In genomic region chr4:67911638-67912037, GRCh38 we compare ENCODE assay signal across 42 cellular contexts. TPM values are rescaled to one million over a fixed set of nuclear protein-coding genes. Genes with fewer than 3 reads are reported as not detected.
"Had no signal": no experiment of that assay in that cellular context is flagged by ENCODE, and none has a peak within 500 bp of the region (broad histone marks: within the 10 kb centered on the region; RNA-seq: fewer than 3 reads in every experiment).

No MANE protein-coding gene starts in this region.

- H3K4me3 Mint-ChIP-seq: activated CD4-positive, alpha-beta memory T cell treated with anti-CD3 and anti-CD28 coated beads, Interleukin-2, amount 10 ng/mL, durations not matched to agents 7 days and 5 days; activated CD4-positive, alpha-beta T cell treated with anti-CD3 and anti-CD28 coated beads for 36 hours; activated CD4-positive, alpha-beta T cell treated with anti-CD3 and anti-CD28 coated beads, Interleukin-2, amount 10 ng/mL, durations not matched to agents 7 days and 5 days; activated CD8-positive, alpha-beta memory T cell treated with anti-CD3 and anti-CD28 coated beads, Interleukin-2, amount 10 ng/mL, durations not matched to agents 7 days and 5 days; activated CD8-positive, alpha-beta T cell treated with anti-CD3 and anti-CD28 coated beads, Interleukin-2, amount 10 ng/mL, durations not matched to agents 7 days and 5 days; activated naive CD4-positive, alpha-beta T cell treated with anti-CD3 and anti-CD28 coated beads for 36 hours; activated naive CD8-positive, alpha-beta T cell treated with anti-CD3 and anti-CD28 coated beads for 36 hours; activated T-cell treated with anti-CD3 and anti-CD28 coated beads, Interleukin-2, amount 50 U/mL, for 4 hours; activated T-cell treated with anti-CD3 and anti-CD28 coated beads, Interleukin-2, amount 50 U/mL, for 72 hours; activated T-helper 1 cell treated with anti-CD3 and anti-CD28 coated beads, Interleukin-12 subunit alpha, Interleukin-12 subunit beta, Interleukin-2, Interleukin-4 antibody, amounts not matched to agents 30 ng/mL and 10 ng/mL and 1 ng/mL, durations not matched to agents 14 hours and 24 hours and 36 hours; activated T-helper 17 cell treated with anti-CD3 and anti-CD28 coated beads, Interleukin-2, amount 50 U/mL, for 72 hours; brain; central memory CD8-positive, alpha-beta T cell; T-helper 1 cell treated with Interleukin-12 subunit alpha and Interleukin-12 subunit beta and Interleukin-4 antibody, amounts not matched to agents 30 μg/mL and 1 μg/mL, for 36 hours; T-helper 2 cell treated with Interferon-gamma antibody and Interleukin-4, amounts not matched to agents 5 μg/mL and 100 μg/mL, for 36 hours; WTC11 had no signal

- FAIRE-seq: astrocyte had no signal

- H3K36me3 Mint-ChIP-seq: activated CD8-positive, alpha-beta memory T cell treated with anti-CD3 and anti-CD28 coated beads, Interleukin-2, amount 10 ng/mL, durations not matched to agents 7 days and 5 days; activated naive CD4-positive, alpha-beta T cell treated with anti-CD3 and anti-CD28 coated beads, Interleukin-2, amount 50 U/mL, for 72 hours; activated naive CD8-positive, alpha-beta T cell treated with anti-CD3 and anti-CD28 coated beads for 36 hours; brain; WTC11 had no signal

- H3K9me3 ChIP-seq: adrenal gland had no signal

- H3K27ac Mint-ChIP-seq: activated CD4-positive, alpha-beta memory T cell treated with anti-CD3 and anti-CD28 coated beads, Interleukin-2, amount 10 ng/mL, durations not matched to agents 7 days and 5 days; activated CD4-positive, alpha-beta T cell treated with anti-CD3 and anti-CD28 coated beads for 36 hours; activated CD4-positive, alpha-beta T cell treated with anti-CD3 and anti-CD28 coated beads, Interleukin-2, amount 10 ng/mL, durations not matched to agents 7 days and 5 days; activated CD8-positive, alpha-beta memory T cell treated with anti-CD3 and anti-CD28 coated beads, Interleukin-2, amount 10 ng/mL, durations not matched to agents 7 days and 5 days; activated CD8-positive, alpha-beta T cell treated with anti-CD3 and anti-CD28 coated beads, Interleukin-2, amount 10 ng/mL, durations not matched to agents 7 days and 5 days; activated naive CD4-positive, alpha-beta T cell treated with anti-CD3 and anti-CD28 coated beads for 36 hours; activated naive CD4-positive, alpha-beta T cell treated with anti-CD3 and anti-CD28 coated beads, Interleukin-2, amount 50 U/mL, for 72 hours; activated naive CD8-positive, alpha-beta T cell treated with anti-CD3 and anti-CD28 coated beads for 36 hours; activated T-cell treated with anti-CD3 and anti-CD28 coated beads, Interleukin-2, amount 50 U/mL, for 72 hours; activated T-helper 1 cell treated with anti-CD3 and anti-CD28 coated beads, Interleukin-12 subunit alpha, Interleukin-12 subunit beta, Interleukin-2, Interleukin-4 antibody, amounts not matched to agents 30 ng/mL and 10 ng/mL and 1 ng/mL, durations not matched to agents 14 hours and 24 hours and 36 hours; activated T-helper 17 cell treated with anti-CD3 and anti-CD28 coated beads, Interleukin-2, amount 50 U/mL, for 72 hours; brain; T-helper 1 cell treated with Interleukin-12 subunit alpha and Interleukin-12 subunit beta and Interleukin-4 antibody, amounts not matched to agents 30 μg/mL and 1 μg/mL, for 36 hours; T-helper 2 cell treated with Interferon-gamma antibody and Interleukin-4, amounts not matched to agents 5 μg/mL and 100 μg/mL, for 36 hours; WTC11 had no signal

- ATAC-seq: activated CD4-positive, alpha-beta T cell treated with anti-CD3 and anti-CD28 coated beads for 36 hours; activated CD4-positive, CD25-positive, alpha-beta regulatory T cell treated with anti-CD3 and anti-CD28 coated beads, Interleukin-2, amount 50 U/mL, for 24 hours; activated CD8-positive, alpha-beta memory T cell treated with anti-CD3 and anti-CD28 coated beads, Interleukin-2, amount 10 ng/mL, durations not matched to agents 7 days and 5 days; activated CD8-positive, alpha-beta T cell treated with anti-CD3 and anti-CD28 coated beads, Interleukin-2, amount 10 ng/mL, durations not matched to agents 7 days and 5 days; activated naive CD4-positive, alpha-beta T cell treated with anti-CD3 and anti-CD28 coated beads, Interleukin-2, amount 50 U/mL, for 72 hours; activated T-cell treated with anti-CD3 and anti-CD28 coated beads, Interleukin-2, amount 50 U/mL, for 4 hours; activated T-cell treated with anti-CD3 and anti-CD28 coated beads, Interleukin-2, amount 50 U/mL, for 72 hours; activated T-helper 17 cell treated with anti-CD3 and anti-CD28 coated beads, Interleukin-2, amount 50 U/mL, for 72 hours; WTC11 had no signal

- DNase-seq: activated CD4-positive, alpha-beta memory T cell treated with anti-CD3 and anti-CD28 coated beads, Interleukin-2, amount 10 ng/mL, durations not matched to agents 7 days and 5 days; activated CD4-positive, alpha-beta T cell treated with anti-CD3 and anti-CD28 coated beads for 1 hour; activated CD4-positive, alpha-beta T cell treated with anti-CD3 and anti-CD28 coated beads for 36 hours; activated CD4-positive, alpha-beta T cell treated with anti-CD3 and anti-CD28 coated beads for 48 hours; activated CD4-positive, alpha-beta T cell treated with anti-CD3 and anti-CD28 coated beads, Interleukin-2, amount 10 ng/mL, durations not matched to agents 7 days and 5 days; activated CD4-positive, alpha-beta T cell treated with anti-CD3 and anti-CD28 coated beads, Interleukin-2, amount 50 U/mL, for 48 hours; activated CD4-positive, CD25-positive, alpha-beta regulatory T cell; activated CD8-positive, alpha-beta memory T cell treated with anti-CD3 and anti-CD28 coated beads for 24 hours; activated CD8-positive, alpha-beta memory T cell treated with anti-CD3 and anti-CD28 coated beads, Interleukin-2, amount 10 ng/mL, durations not matched to agents 7 days and 5 days; activated CD8-positive, alpha-beta T cell treated with anti-CD3 and anti-CD28 coated beads, Interleukin-2, amount 10 ng/mL, durations not matched to agents 7 days and 5 days; activated effector memory CD4-positive, alpha-beta T cell treated with anti-CD3 and anti-CD28 coated beads, Interleukin-2, amount 50 U/mL, for 16 hours; activated gamma-delta T cell treated with Interleukin-2 at 50 U/mL for 16 hours; activated naive CD4-positive, alpha-beta T cell; activated naive CD4-positive, alpha-beta T cell treated with anti-CD3 and anti-CD28 coated beads for 36 hours; activated naive CD4-positive, alpha-beta T cell treated with anti-CD3 and anti-CD28 coated beads, Interleukin-2, amount 50 U/mL, for 16 hours; activated naive CD8-positive, alpha-beta T cell treated with anti-CD3 and anti-CD28 coated beads for 36 hours; activated T-cell treated with anti-CD3 and anti-CD28 coated beads for 4 hours; activated T-cell treated with anti-CD3 and anti-CD28 coated beads, Interleukin-2, amount 50 U/mL, for 1 hour; activated T-cell treated with anti-CD3 and anti-CD28 coated beads, Interleukin-2, amount 50 U/mL, for 4 hours; activated T-cell treated with anti-CD3 and anti-CD28 coated beads, Interleukin-2, amount 50 U/mL, for 72 hours; adrenal gland; amniotic stem cell; aorta; caudate nucleus; cerebellar nuclear complex; T-helper 1 cell; T-helper 2 cell; T-helper 9 cell; WERI-Rb-1 had no signal

- H3K27me3 Mint-ChIP-seq: brain had no signal

- H3K4me1 Mint-ChIP-seq: activated CD4-positive, alpha-beta memory T cell treated with anti-CD3 and anti-CD28 coated beads, Interleukin-2, amount 10 ng/mL, durations not matched to agents 7 days and 5 days; activated CD4-positive, alpha-beta T cell treated with anti-CD3 and anti-CD28 coated beads for 36 hours; activated CD4-positive, alpha-beta T cell treated with anti-CD3 and anti-CD28 coated beads, Interleukin-2, amount 10 ng/mL, durations not matched to agents 7 days and 5 days; activated CD8-positive, alpha-beta memory T cell treated with anti-CD3 and anti-CD28 coated beads, Interleukin-2, amount 10 ng/mL, durations not matched to agents 7 days and 5 days; activated naive CD8-positive, alpha-beta T cell treated with anti-CD3 and anti-CD28 coated beads for 36 hours; activated T-helper 17 cell treated with anti-CD3 and anti-CD28 coated beads, Interleukin-2, amount 50 U/mL, for 72 hours; brain; central memory CD8-positive, alpha-beta T cell; WTC11 had no signal

- H3K4me3 ChIP-seq: adrenal gland, cardiac muscle cell had no signal

- H3K36me3 ChIP-seq: adrenal gland, cardiac muscle cell, WERI-Rb-1 had no signal

- H3K4me1 ChIP-seq: adrenal gland had no signal

- H3K27ac ChIP-seq: adrenal gland, cardiac muscle cell, WERI-Rb-1 had no signal

- H3K27me3 ChIP-seq: adrenal gland, cardiac muscle cell had no signal

- H3K9me3 Mint-ChIP-seq: activated CD4-positive, alpha-beta memory T cell treated with anti-CD3 and anti-CD28 coated beads, Interleukin-2, amount 10 ng/mL, durations not matched to agents 7 days and 5 days; activated CD4-positive, alpha-beta T cell treated with anti-CD3 and anti-CD28 coated beads, Interleukin-2, amount 10 ng/mL, durations not matched to agents 7 days and 5 days; activated naive CD4-positive, alpha-beta T cell treated with anti-CD3 and anti-CD28 coated beads for 36 hours; activated naive CD4-positive, alpha-beta T cell treated with anti-CD3 and anti-CD28 coated beads, Interleukin-2, amount 50 U/mL, for 72 hours; activated naive CD8-positive, alpha-beta T cell treated with anti-CD3 and anti-CD28 coated beads for 36 hours; activated T-cell treated with anti-CD3 and anti-CD28 coated beads, Interleukin-2, amount 50 U/mL, for 4 hours; activated T-cell treated with anti-CD3 and anti-CD28 coated beads, Interleukin-2, amount 50 U/mL, for 72 hours; activated T-helper 1 cell treated with anti-CD3 and anti-CD28 coated beads, Interleukin-12 subunit alpha, Interleukin-12 subunit beta, Interleukin-2, Interleukin-4 antibody, amounts not matched to agents 30 ng/mL and 10 ng/mL and 1 ng/mL, durations not matched to agents 14 hours and 24 hours and 36 hours; activated T-helper 17 cell treated with anti-CD3 and anti-CD28 coated beads, Interleukin-2, amount 50 U/mL, for 72 hours; brain; central memory CD8-positive, alpha-beta T cell; T-helper 1 cell treated with Interleukin-12 subunit alpha and Interleukin-12 subunit beta and Interleukin-4 antibody, amounts not matched to agents 30 μg/mL and 1 μg/mL, for 36 hours; T-helper 2 cell treated with Interferon-gamma antibody and Interleukin-4, amounts not matched to agents 5 μg/mL and 100 μg/mL, for 36 hours; WTC11 had no signal

RNA-seq across cellular contexts. Expression of gene TMPRSS11D, which starts 27.8 kb away (rescaled TPM):
- total RNA-seq: activated CD4-positive, alpha-beta memory T cell treated with anti-CD3 and anti-CD28 coated beads, Interleukin-2, amount 10 ng/mL, durations not matched to agents 7 days and 5 days; activated CD4-positive, alpha-beta T cell treated with anti-CD3 and anti-CD28 coated beads for 36 hours; activated CD4-positive, alpha-beta T cell treated with anti-CD3 and anti-CD28 coated beads, Interleukin-2, amount 10 ng/mL, durations not matched to agents 7 days and 5 days; activated CD8-positive, alpha-beta memory T cell treated with anti-CD3 and anti-CD28 coated beads, Interleukin-2, amount 10 ng/mL, durations not matched to agents 7 days and 5 days; activated CD8-positive, alpha-beta T cell treated with anti-CD3 and anti-CD28 coated beads, Interleukin-2, amount 10 ng/mL, durations not matched to agents 7 days and 5 days; activated naive CD4-positive, alpha-beta T cell treated with anti-CD3 and anti-CD28 coated beads for 36 hours; activated naive CD4-positive, alpha-beta T cell treated with anti-CD3 and anti-CD28 coated beads, Interleukin-2, amount 50 U/mL, for 72 hours; activated naive CD8-positive, alpha-beta T cell treated with anti-CD3 and anti-CD28 coated beads for 36 hours; activated T-cell treated with anti-CD3 and anti-CD28 coated beads, Interleukin-2, amount 50 U/mL, for 4 hours; activated T-cell treated with anti-CD3 and anti-CD28 coated beads, Interleukin-2, amount 50 U/mL, for 72 hours; activated T-helper 1 cell treated with anti-CD3 and anti-CD28 coated beads, Interleukin-12 subunit alpha, Interleukin-12 subunit beta, Interleukin-2, Interleukin-4 antibody, amounts not matched to agents 30 ng/mL and 10 ng/mL and 1 ng/mL, durations not matched to agents 14 hours and 24 hours and 36 hours; activated T-helper 17 cell treated with anti-CD3 and anti-CD28 coated beads, Interleukin-2, amount 50 U/mL, for 72 hours; adrenal gland; aorta; astrocyte; cardiac muscle cell; chondrocyte; WTC11 had no signal
- polyA plus RNA-seq: adrenal gland had no signal

RNA-seq across cellular contexts. Expression of gene TMPRSS11A, which starts 51.7 kb away (rescaled TPM):
- total RNA-seq: activated CD4-positive, alpha-beta memory T cell treated with anti-CD3 and anti-CD28 coated beads, Interleukin-2, amount 10 ng/mL, durations not matched to agents 7 days and 5 days; activated CD4-positive, alpha-beta T cell treated with anti-CD3 and anti-CD28 coated beads for 36 hours; activated CD4-positive, alpha-beta T cell treated with anti-CD3 and anti-CD28 coated beads, Interleukin-2, amount 10 ng/mL, durations not matched to agents 7 days and 5 days; activated CD8-positive, alpha-beta memory T cell treated with anti-CD3 and anti-CD28 coated beads, Interleukin-2, amount 10 ng/mL, durations not matched to agents 7 days and 5 days; activated CD8-positive, alpha-beta T cell treated with anti-CD3 and anti-CD28 coated beads, Interleukin-2, amount 10 ng/mL, durations not matched to agents 7 days and 5 days; activated naive CD4-positive, alpha-beta T cell treated with anti-CD3 and anti-CD28 coated beads for 36 hours; activated naive CD4-positive, alpha-beta T cell treated with anti-CD3 and anti-CD28 coated beads, Interleukin-2, amount 50 U/mL, for 72 hours; activated naive CD8-positive, alpha-beta T cell treated with anti-CD3 and anti-CD28 coated beads for 36 hours; activated T-cell treated with anti-CD3 and anti-CD28 coated beads, Interleukin-2, amount 50 U/mL, for 4 hours; activated T-cell treated with anti-CD3 and anti-CD28 coated beads, Interleukin-2, amount 50 U/mL, for 72 hours; activated T-helper 1 cell treated with anti-CD3 and anti-CD28 coated beads, Interleukin-12 subunit alpha, Interleukin-12 subunit beta, Interleukin-2, Interleukin-4 antibody, amounts not matched to agents 30 ng/mL and 10 ng/mL and 1 ng/mL, durations not matched to agents 14 hours and 24 hours and 36 hours; activated T-helper 17 cell treated with anti-CD3 and anti-CD28 coated beads, Interleukin-2, amount 50 U/mL, for 72 hours; adrenal gland; aorta; astrocyte; bronchial epithelial cell; cardiac muscle cell; chondrocyte; WTC11 had no signal
- polyA plus RNA-seq: cardiac muscle cell had no signal
